ENCODE assay signal across 24 cellular contexts in genomic region chr21:37891953-37892352, GRCh38. TPM values are rescaled to one million over a fixed set of nuclear protein-coding genes. Genes with fewer than 3 reads are reported as not detected.
"Had no signal": no experiment of that assay in that cellular context is flagged by ENCODE, and none has a peak within 500 bp of the region (broad histone marks: within the 10 kb centered on the region; RNA-seq: fewer than 3 reads in every experiment).

No MANE protein-coding gene starts in this region.

- H3K4me3 ChIP-seq: K562, SJCRH30 had no signal

- H3K4me3 Mint-ChIP-seq: IgD-negative memory B cell had no signal

- ATAC-seq: K562, Panc1, PC-3, SK-N-SH treated with all-trans-retinoic acid at 6 μM for 48 hours had no signal

- H3K36me3 ChIP-seq: SJCRH30 had no signal

- H3K27ac ChIP-seq: KMS-11, RWPE1, SJCRH30 had no signal

- H3K36me3 Mint-ChIP-seq: IgD-negative memory B cell had no signal

- H3K4me1 Mint-ChIP-seq: IgD-negative memory B cell had no signal

- H3K9me3 ChIP-seq: SJCRH30 had no signal

- H3K4me1 ChIP-seq: SJCRH30 had no signal

- H3K4me2 ChIP-seq: KMS-11 had no signal

- DNase-seq: Kasumi-1, MM.1S, NCI-H1092 treated with DMSO at 0.1 percent for 48 hours, NCI-H1436, NCI-H187, NCI-H2029, NCI-H2081 treated with DMSO at 0.1 percent for 48 hours, NCI-H2171, NCI-H226, NCI-H446, NCI-H510A, NCI-H524 treated with DMSO at 0.1 percent for 48 hours, NCI-H69, NCI-H774, PC-3, SHP77 treated with DMSO at 0.1 percent for 48 hours, SJCRH30 had no signal

- H3K27ac Mint-ChIP-seq: IgD-negative memory B cell had no signal

- H3K9ac ChIP-seq: KMS-11 had no signal

RNA-seq across cellular contexts. Expression of gene KCNJ6, which starts 24.3 kb away (rescaled TPM):
- total RNA-seq: OCI-LY7, PC-3, SJCRH30 had no signal
- polyA plus RNA-seq: IgD-negative memory B cell had no signal
